In the genomic region with DNA sequence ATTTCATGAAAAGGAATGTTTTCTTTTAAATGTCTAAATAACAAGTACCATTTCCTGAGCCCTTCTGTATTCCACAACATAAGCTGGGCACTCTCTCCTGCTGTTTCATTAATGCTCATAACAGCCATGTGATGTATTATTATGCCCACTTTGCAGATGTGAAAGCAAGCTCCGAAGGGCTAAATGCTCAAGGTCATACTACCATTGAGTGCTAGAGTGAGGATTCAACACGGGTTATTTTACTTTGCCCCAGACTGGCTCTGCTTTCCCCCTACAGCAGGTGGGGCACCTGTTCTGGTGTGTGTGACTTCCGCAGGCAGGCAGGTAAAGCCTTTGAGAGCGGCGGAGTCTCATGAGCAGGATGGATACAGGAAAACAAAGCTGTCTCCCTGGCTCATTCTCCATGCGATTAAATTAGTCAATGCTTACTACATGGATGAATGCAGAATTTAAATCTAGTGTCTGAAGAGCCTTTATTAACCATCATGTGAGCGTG, we compare ENCODE assay signal across 14 cellular contexts. TPM values are rescaled to one million over a fixed set of nuclear protein-coding genes. Genes with fewer than 3 reads are reported as not detected.
DNase-seq lines count a peak whose midpoint lies in the region; ATAC-seq, FAIRE-seq and TF ChIP-seq lines count a peak whose summit lies in the region.
"Had no signal": no experiment of that assay in that cellular context is flagged by ENCODE, and none has a peak within 500 bp of the region (broad histone marks: within the 10 kb centered on the region; RNA-seq: fewer than 3 reads in every experiment).

No MANE protein-coding gene starts in this region.

- H3K4me3 ChIP-seq in HFF-Myc (replicated peaks; ENCODE audit: low read depth, low read length) (peak overlapping the region; percentile 41), K562 (no peak overlapping the region), muscle layer of duodenum (ENCODE audit: low read depth in 1 of 2, low read length in 2 of 2) (peak overlapping the region; percentile 7 to 32), heart left ventricle (peak overlapping the region in 1 of 12 donors; percentile 16)

- no peaks in the 10 kb centered on the region for H3K9me3 Mint-ChIP-seq in type B pancreatic cell
- H3K9me3 Mint-ChIP-seq in activated CD8-positive, alpha-beta T cell treated with anti-CD3 and anti-CD28 coated beads, Interleukin-2, amount 10 ng/mL, durations not matched to agents 7 days and 5 days (ENCODE audit: insufficient read depth): no peaks in the 10 kb centered on the region
- H3K9me3 Mint-ChIP-seq: activated CD8-positive, alpha-beta T cell treated with anti-CD3 and anti-CD28 coated beads for 36 hours; CD8-positive, alpha-beta T cell had no signal

- peak overlapping the region; percentile 73 for H3K27ac Mint-ChIP-seq in type B pancreatic cell
- H3K27ac Mint-ChIP-seq in activated CD8-positive, alpha-beta T cell treated with anti-CD3 and anti-CD28 coated beads, Interleukin-2, amount 10 ng/mL, durations not matched to agents 7 days and 5 days: no peak overlapping the region
- H3K27ac Mint-ChIP-seq: activated CD8-positive, alpha-beta T cell treated with anti-CD3 and anti-CD28 coated beads for 36 hours; CD8-positive, alpha-beta T cell had no signal

- no peaks in the 10 kb centered on the region for H3K36me3 ChIP-seq in K562 (ENCODE audit: control insufficient read depth, insufficient read depth, low read length)
- H3K36me3 ChIP-seq in muscle layer of duodenum (ENCODE audit: control insufficient read depth in 1 of 2, insufficient read depth in 2 of 2, low read length in 2 of 2): no peaks in the 10 kb centered on the region
- no peaks in the 10 kb centered on the region for H3K36me3 ChIP-seq in heart left ventricle
- H3K36me3 ChIP-seq: esophagus squamous epithelium had no signal

- no peak for TF ChIP-seq RAD21 in K562 (CRISPR knock-in tag; conservative IDR thresholded peaks at IDR 0.05 in 1 of 2, IDR thresholded peaks at IDR 0.05 in 1 of 2)

- H3K36me3 Mint-ChIP-seq in type B pancreatic cell: peaks cover 8% of the 10 kb centered on the region
- H3K36me3 Mint-ChIP-seq in activated CD8-positive, alpha-beta T cell treated with anti-CD3 and anti-CD28 coated beads, Interleukin-2, amount 10 ng/mL, durations not matched to agents 7 days and 5 days (ENCODE audit: low read depth): no peaks in the 10 kb centered on the region
- H3K36me3 Mint-ChIP-seq: CD8-positive, alpha-beta T cell had no signal

- intact Hi-C loops in K562 (cut with micrococcal nuclease): no loop called here
- intact Hi-C loops in heart left ventricle (cut with DNase I): loop anchor here in 1 of 10 donors (5.0 kb wide), 1 partner anchor 33 kb away; no protein-coding TSS in a partner anchor

- H3K9ac ChIP-seq in K562 (ENCODE audit: insufficient read depth in 1 of 2, low read depth in 2 of 2, low read length in 2 of 2): peak overlapping the region; percentile 28 to 54; a peak in 1 of 4 replicates

- in situ Hi-C loops in K562 (cut with MboI): no loop called here

- peaks cover 67% of the 10 kb centered on the region for H3K4me1 Mint-ChIP-seq in type B pancreatic cell (ENCODE audit: unreplicated experiment)
- H3K4me1 Mint-ChIP-seq in activated CD8-positive, alpha-beta T cell treated with anti-CD3 and anti-CD28 coated beads, Interleukin-2, amount 10 ng/mL, durations not matched to agents 7 days and 5 days (ENCODE audit: low read depth): no peaks in the 10 kb centered on the region

- H3K27ac ChIP-seq in K562 (ENCODE audit: extremely low read depth, low read depth, low read length): no peak overlapping the region
- H3K27ac ChIP-seq in muscle layer of duodenum (ENCODE audit: low read length): peak overlapping the region; percentile 73
- H3K27ac ChIP-seq in heart left ventricle: peak overlapping the region in 1 of 12 donors; percentile 62

- TF ChIP-seq POLR2A in K562 (conservative IDR thresholded peaks at IDR 0.05) (no peak), heart left ventricle (IDR thresholded peaks at IDR 0.05) (no peak)

- peak overlapping the region; percentile 46; the same call in 1 of the 2 replicates for H3K4me2 ChIP-seq in K562 (ENCODE audit: insufficient read depth, low read length)

- H2AFZ ChIP-seq in K562 (ENCODE audit: low read depth, low read length): no peak overlapping the region; the same call in 1 of the 2 replicates

- H3K27me3 ChIP-seq in K562 (ENCODE audit: control insufficient read depth in 2 of 2, insufficient read depth in 2 of 2, low read length in 2 of 2): no peaks in the 10 kb centered on the region
- no peaks in the 10 kb centered on the region for H3K27me3 ChIP-seq in muscle layer of duodenum (ENCODE audit: low read depth, low read length)
- H3K27me3 ChIP-seq in heart left ventricle: no peaks in the 10 kb centered on the region
- H3K27me3 ChIP-seq: esophagus squamous epithelium had no signal

- H3K9me3 ChIP-seq in K562 (replicated peaks; ENCODE audit: control insufficient read depth, insufficient read depth, low read depth, low read length): no peaks in the 10 kb centered on the region
- no peaks in the 10 kb centered on the region for H3K9me3 ChIP-seq in muscle layer of duodenum (ENCODE audit: control insufficient read depth in 1 of 2, low read length in 2 of 2)
- no peaks in the 10 kb centered on the region for H3K9me3 ChIP-seq in heart left ventricle
- H3K9me3 ChIP-seq: esophagus squamous epithelium had no signal

- no peak for TF ChIP-seq EP300 in K562 (IDR thresholded peaks at IDR 0.05; ENCODE audit: low read length)

- no TSS peak for BruUV-seq in K562 (replicated peaks; lab: Mats Ljungman, UMichigan)

- POLR2A ChIA-PET in K562 (lab: Yijun Ruan, JAX): interaction anchor here (0.6 kb wide), 1 partner anchor 351 kb away, joined by 3 read pairs; no protein-coding TSS in a partner anchor
- POLR2A ChIA-PET in activated CD8-positive, alpha-beta T cell treated with anti-CD3 and anti-CD28 coated beads, Interleukin-2, amount 10 ng/mL, durations not matched to agents 7 days and 5 days (lab: Charles Lee): no interaction called here

- CTCF ChIA-PET in K562 (lab: Yijun Ruan, JAX; ENCODE audit: low intra/inter-chr PET ratio): no interaction called here
- CTCF ChIA-PET in activated CD8-positive, alpha-beta T cell treated with anti-CD3 and anti-CD28 coated beads, Interleukin-2, amount 10 ng/mL, durations not matched to agents 7 days and 5 days (lab: Charles Lee): no interaction called here

- 66% methylated on average over 7 of the region's 7 CpGs for WGBS in K562 (ENCODE audit: insufficient coverage, low coverage, missing lambda C conversion rate)
- WGBS in heart left ventricle, 4 donors: 77 to 94% (median 94%) methylated on average over 7 of the region's 7 CpGs

- TF ChIP-seq CTCF in HFF-Myc (IDR thresholded peaks at IDR 0.05; ENCODE audit: low read depth, low read length, missing control alignments) (no peak), K562 (IDR thresholded peaks at IDR 0.05 in 2 of 3, conservative IDR thresholded peaks at IDR 0.05 in 1 of 3; ENCODE audit: insufficient read depth in 2 of 3, low read depth in 1 of 3, low read length in 3 of 3) (no peak), type B pancreatic cell (conservative IDR thresholded peaks at IDR 0.05) (no peak), heart left ventricle (IDR thresholded peaks at IDR 0.05) (no peak)

- H3K4me1 ChIP-seq in K562 (replicated peaks in 1 of 2; ENCODE audit: control insufficient read depth in 2 of 2, insufficient read depth in 2 of 2, low read length in 2 of 2) (peaks cover 8 to 9% of the 10 kb centered on the region in 2 experiments; a peak in 3 of 5 replicates), muscle layer of duodenum (ENCODE audit: control insufficient read depth in 1 of 2, insufficient read depth in 2 of 2, low read length in 2 of 2) (peaks cover 0 to 36% of the 10 kb centered on the region in 2 donors), heart left ventricle (peaks cover 0 to 51% (median 28%) of the 10 kb centered on the region in 12 donors)

- peak; percentile 19 for FAIRE-seq in K562 (lab: Jason Lieb, UNC)

- ATAC-seq in K562: peak; percentile 12; the same call in 2 of the 3 replicates
- no peak for ATAC-seq in activated CD8-positive, alpha-beta T cell treated with anti-CD3 and anti-CD28 coated beads, Interleukin-2, amount 10 ng/mL, durations not matched to agents 7 days and 5 days
- no peak for ATAC-seq in heart left ventricle
- ATAC-seq: activated CD8-positive, alpha-beta T cell treated with anti-CD3 and anti-CD28 coated beads for 36 hours; CD8-positive, alpha-beta T cell had no signal

- H3K27me3 Mint-ChIP-seq in type B pancreatic cell: no peaks in the 10 kb centered on the region
- peaks cover 7% of the 10 kb centered on the region for H3K27me3 Mint-ChIP-seq in activated CD8-positive, alpha-beta T cell treated with anti-CD3 and anti-CD28 coated beads, Interleukin-2, amount 10 ng/mL, durations not matched to agents 7 days and 5 days (ENCODE audit: low read depth)

- peak overlapping the region; percentile 75 for H3K4me3 Mint-ChIP-seq in type B pancreatic cell
- no peak overlapping the region for H3K4me3 Mint-ChIP-seq in activated CD8-positive, alpha-beta T cell treated with anti-CD3 and anti-CD28 coated beads, Interleukin-2, amount 10 ng/mL, durations not matched to agents 7 days and 5 days
- H3K4me3 Mint-ChIP-seq: activated CD8-positive, alpha-beta T cell treated with anti-CD3 and anti-CD28 coated beads for 36 hours; CD8-positive, alpha-beta T cell had no signal

- no peaks in the 10 kb centered on the region for H3K9me1 ChIP-seq in K562 (ENCODE audit: control insufficient read depth, insufficient read depth, low read length)

- H4K20me1 ChIP-seq in K562 (replicated peaks; ENCODE audit: control insufficient read depth, insufficient read depth, low read length): peaks cover 6% of the 10 kb centered on the region

- H3K79me2 ChIP-seq in K562 (ENCODE audit: control insufficient read depth, insufficient read depth, low read length): peaks cover 65% of the 10 kb centered on the region

- DNase-seq in HFF-Myc (ENCODE audit: extremely low read depth, low read depth) (no peak), K562 (ENCODE audit: extremely low read depth in 1 of 4, low spot score in 3 of 4) (no peak), type B pancreatic cell (ENCODE audit: extremely low spot score, unreplicated experiment) (no peak), NCI-H526 treated with DMSO at 0.1 percent for 48 hours (lab: John Stamatoyannopoulos, UW) (no peak), heart left ventricle (no peak)
- DNase-seq in activated CD8-positive, alpha-beta T cell treated with anti-CD3 and anti-CD28 coated beads, Interleukin-2, amount 10 ng/mL, durations not matched to agents 7 days and 5 days: no peak
- DNase-seq: activated CD8-positive, alpha-beta T cell treated with anti-CD3 and anti-CD28 coated beads for 36 hours; CD8-positive, alpha-beta T cell; esophagus squamous epithelium; hypothalamus; NCI-H1694; NCI-H510A; OCI-M1 had no signal

RNA-seq across cellular contexts. Expression of gene CNKSR3, which starts 30.3 kb away (rescaled TPM):
- total RNA-seq in K562 (2011; cell fraction: chromatin; rRNA removed; ENCODE audit: low replicate concordance): 10.5 and 14.3 TPM in 2 replicates
- total RNA-seq in K562 (2011; cell fraction: nucleolus; rRNA removed): 4.2 and 4.6 TPM in 2 replicates
- total RNA-seq in K562 (2011; cell fraction: nucleoplasm; rRNA removed): 7.0 and 15.1 TPM in 2 replicates
- total RNA-seq in K562 (2014; rRNA removed) (6.7 and 11.6 TPM in 2 replicates), K562 (2014; rRNA removed; fragmentation: Illumina TruSeq; extraction: Trizol) (19.4 and 20.6 TPM in 2 replicates), K562 (2015; rRNA removed; fragmentation: Illumina TruSeq; extraction: Trizol) (17.4 and 18.6 TPM in 2 replicates), K562 (2021) (25.7 and 27.9 TPM in 2 replicates), type B pancreatic cell (ENCODE audit: low replicate concordance) (18.4 and 31.0 TPM in 2 replicates), heart left ventricle (10 to 100 TPM in 8 of 9 donors, 1 to 10 TPM in 1; 9.6 to 30.7 (median 22.9) TPM)
- polyA plus RNA-seq in K562 (2011; rRNA removed) (7.1 and 8.1 TPM in 2 replicates), K562 (2014; fragmentation: Illumina TruSeq; extraction: Trizol) (24.2 and 29.6 TPM in 2 replicates), K562 (2014; fragmentation: Nextera tagmentation; extraction: Ambion mirVana) (1 to 10 TPM; 4.5 to 5.3 TPM), K562 (2014; rRNA removed) (9.5 and 9.7 TPM in 2 replicates), heart left ventricle (1 to 10 TPM; 5.9 to 9.8 TPM)
- polyA plus RNA-seq in K562 (2011; cell fraction: cytosol; rRNA removed): 4.9 and 5.0 TPM in 2 replicates
- 5.8 and 8.4 TPM in 2 replicates for polyA plus RNA-seq in K562 (2011; cell fraction: nucleus; rRNA removed)
- polyA plus RNA-seq in K562 (2012): 5.2 and 13.5 TPM in 2 replicates
- 11.9 and 12.1 TPM in 2 replicates for polyA minus RNA-seq in K562 (2011; rRNA and poly(A)+ RNA removed)
- polyA minus RNA-seq in K562 (2011; cell fraction: cytosol; rRNA and poly(A)+ RNA removed): 5.2 and 6.2 TPM in 2 replicates
- polyA minus RNA-seq in K562 (2011; cell fraction: nucleus; rRNA and poly(A)+ RNA removed): 3.0 and 5.4 TPM in 2 replicates
- not detected for total RNA-seq in activated CD8-positive, alpha-beta T cell treated with anti-CD3 and anti-CD28 coated beads, Interleukin-2, amount 10 ng/mL, durations not matched to agents 7 days and 5 days
- total RNA-seq: CD8-positive, alpha-beta T cell had no signal

Comparison
In these comparisons a context has a peak if more than half of its experiments do, and no peak if none do; other contexts are left out.
1. RNA of gene CNKSR3, which starts 30.3 kb away (total RNA-seq): 18.4 to 31.0 TPM in type B pancreatic cell, 9.6 to 30.7 TPM in heart left ventricle and 4.2 to 27.9 TPM in K562; not detected in activated CD8-positive, alpha-beta T cell treated with anti-CD3 and anti-CD28 coated beads, Interleukin-2, amount 10 ng/mL, durations not matched to agents 7 days and 5 days; every median in the first group is over 4 times any median in the second.